In genomic region chr6:63897459-63897858, GRCh38 we compare ENCODE assay signal across 1 cellular context.
TF ChIP-seq lines count a peak whose summit lies in the region.

No MANE protein-coding gene starts in this region.

TF ChIP-seq in IMR-90, 13 proteins besides CTCF, POLR2A, EP300 and RAD21 (continued from another document):
- peak; percentile 47; the same call in 1 of the 2 replicates for TF ChIP-seq BHLHE40 (IDR thresholded peaks at IDR 0.05; ENCODE audit: low read depth, low read length)
- no peak for TF ChIP-seq CEBPB (IDR thresholded peaks at IDR 0.05; ENCODE audit: low read depth, low read length)
